ENCODE assay signal across 13 cellular contexts in genomic region chr1:225250432-225250831, GRCh38.
DNase-seq lines count a peak whose midpoint lies in the region; ATAC-seq and TF ChIP-seq lines count a peak whose summit lies in the region.
"Had no signal": no experiment of that assay in that cellular context is flagged by ENCODE, and none has a peak within 500 bp of the region (broad histone marks: within the 10 kb centered on the region; RNA-seq: fewer than 3 reads in every experiment).

No MANE protein-coding gene starts in this region.

- no peak for TF ChIP-seq CTCF in HL-60 (IDR thresholded peaks at IDR 0.05; ENCODE audit: insufficient read depth, low read length)

- no peak overlapping the region for H3K4me3 ChIP-seq in HL-60 (replicated peaks; ENCODE audit: insufficient read depth, low read length)
- H3K4me3 ChIP-seq: breast epithelium, heart right ventricle, pancreas had no signal

- intact Hi-C loops in left colon (cut with DNase I, micrococcal nuclease), result no loop called here

- H3K27ac ChIP-seq in HL-60 (replicated peaks), result peak overlapping the region; percentile 64
- H3K27ac ChIP-seq: breast epithelium, heart right ventricle, pancreas had no signal

- DNase-seq in HL-60 (ENCODE audit: low read depth in 1 of 2, low spot score in 1 of 2), result peak; percentile 43 to 95
- DNase-seq in left kidney (ENCODE audit: low read depth, low spot score), result peak; percentile 2
- DNase-seq in NCI-H2107 treated with DMSO at 0.1 percent for 48 hours (lab: John Stamatoyannopoulos, UW; ENCODE audit: unreplicated experiment), result no peak
- no peak for DNase-seq in left colon
- no peak for DNase-seq in middle frontal gyrus (ENCODE audit: extremely low spot score, low spot score)
- DNase-seq in foreskin melanocyte, result no peak
- DNase-seq: EL, heart right ventricle, pancreas had no signal

- ATAC-seq in GM18907 (IDR thresholded peaks at IDR 0.05; ENCODE audit: unreplicated experiment) (peak; percentile 96), HG02678 (IDR thresholded peaks at IDR 0.05; ENCODE audit: unreplicated experiment) (peak; percentile 91), left colon (no peak)
- ATAC-seq: Panc1, pancreas had no signal

- H3K27me3 ChIP-seq in HL-60 (ENCODE audit: insufficient read depth, poor library complexity, severe bottlenecking), result no peaks in the 10 kb centered on the region
- H3K27me3 ChIP-seq: breast epithelium, pancreas had no signal

Comparison
In these comparisons a context has a peak if more than half of its experiments do, and no peak if none do; other contexts are left out.
1. DNase-seq: peak in HL-60 (2 of 2) and left kidney (single experiment); none in NCI-H2107 treated with DMSO at 0.1 percent for 48 hours (single experiment), left colon (0 of 2), middle frontal gyrus (single experiment) and foreskin melanocyte (single experiment).